Comparison of ENCODE assay signal across 14 cellular contexts in the genomic region with DNA sequence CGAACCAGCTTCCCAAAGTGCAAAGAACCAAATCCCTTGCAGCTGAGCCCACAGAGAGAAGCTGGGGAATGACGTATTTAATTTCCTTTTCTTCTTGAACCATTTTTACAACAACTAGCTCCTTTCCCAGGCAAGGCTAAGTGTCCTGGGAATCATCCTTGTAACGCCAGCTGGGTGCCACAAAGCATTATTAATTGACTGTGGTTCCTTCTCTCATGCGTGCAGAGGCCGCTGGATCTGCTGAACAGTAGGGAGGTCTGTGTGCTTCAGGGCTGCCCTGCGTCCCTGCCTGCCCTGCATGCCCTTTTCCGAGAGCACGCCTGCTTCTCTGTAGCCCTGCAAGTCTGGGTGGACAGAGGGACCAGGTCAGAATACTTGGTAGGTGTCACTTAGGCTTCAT.
A peak's percentile ranks its signal among the peaks of the same experiment; 100 is the strongest.
DNase-seq lines count a peak whose midpoint lies in the region; ATAC-seq and TF ChIP-seq lines count a peak whose summit lies in the region.
"Had no signal": no experiment of that assay in that cellular context is flagged by ENCODE, and none has a peak within 500 bp of the region (broad histone marks: within the 10 kb centered on the region; RNA-seq: fewer than 3 reads in every experiment).

No MANE protein-coding gene starts in this region.

- TF ChIP-seq POLR2A in tibial nerve (IDR thresholded peaks at IDR 0.05): no peak
- no peak for TF ChIP-seq POLR2A in erythroblast (IDR thresholded peaks at IDR 0.05; ENCODE audit: low read length)

- H3K36me3 ChIP-seq in tibial nerve: peaks cover 0 to 38% (median 3%) of the 10 kb centered on the region in 3 donors

- no peak for TF ChIP-seq EP300 in tibial nerve (IDR thresholded peaks at IDR 0.05)

- TF ChIP-seq CTCF in tibial nerve (IDR thresholded peaks at IDR 0.05): no peak

- no peaks in the 10 kb centered on the region for H3K9me3 ChIP-seq in tibial nerve
- H3K9me3 ChIP-seq: A549, SJSA1 had no signal

- ATAC-seq in HG03280 (IDR thresholded peaks at IDR 0.05; ENCODE audit: unreplicated experiment) (no peak), HG02840 (IDR thresholded peaks at IDR 0.05; ENCODE audit: low FRiP score, unreplicated experiment) (no peak)
- ATAC-seq: HCT116, left lobe of liver, natural killer cell had no signal

- H3K27ac ChIP-seq in tibial nerve: peak overlapping the region in 3 of 4 donors; percentile 23 to 68 (median 27)
- H3K27ac ChIP-seq: A549, SJSA1 had no signal

- 50 to 63% methylated on average over 8 of the region's 8 CpGs for WGBS in tibial nerve, 2 donors

- no peaks in the 10 kb centered on the region for H3K27me3 ChIP-seq in tibial nerve
- H3K27me3 ChIP-seq: SJSA1 had no signal

- H3K4me3 ChIP-seq in tibial nerve: no peak overlapping the region
- H3K4me3 ChIP-seq: A549, SJSA1 had no signal

- DNase-seq in NCI-H2081 (lab: John Stamatoyannopoulos, UW) (peak; percentile 20 to 78), NCI-H2081 treated with DMSO at 0.1 percent for 48 hours (lab: John Stamatoyannopoulos, UW) (no peak), SHP77 (lab: John Stamatoyannopoulos, UW) (peak; percentile 82 to 88), left kidney (ENCODE audit: low read depth, low spot score) (peak; percentile 81), tibial nerve (ENCODE audit: low spot score in 2 of 2) (no peak), erythroblast (lab: John Stamatoyannopoulos, UW) (no peak)
- DNase-seq: activated naive CD4-positive, alpha-beta T cell treated with anti-CD3 and anti-CD28 coated beads, Interleukin-2, amount 10 ng/mL, durations not matched to agents 7 days and 5 days; natural killer cell had no signal

- H3K4me1 ChIP-seq in tibial nerve: peaks cover 0 to 36% (median 5%) of the 10 kb centered on the region in 4 donors
- H3K4me1 ChIP-seq: A549 had no signal

Comparison
In these comparisons a context has a peak if more than half of its experiments do, and no peak if none do; other contexts are left out.
1. DNase-seq: peak in NCI-H2081 (2 of 2), SHP77 (2 of 2) and left kidney (single experiment); none in NCI-H2081 treated with DMSO at 0.1 percent for 48 hours (single experiment), tibial nerve (0 of 2) and erythroblast (0 of 2).